8 cellular contexts compared by ENCODE assay signal in genomic region chr2:190882831-190883582, GRCh38. TPM values are rescaled to one million over a fixed set of nuclear protein-coding genes. Genes with fewer than 3 reads are reported as not detected.
DNase-seq lines count a peak whose midpoint lies in the region; ATAC-seq, FAIRE-seq and TF ChIP-seq lines count a peak whose summit lies in the region.

No MANE protein-coding gene starts in this region.

- DNase-seq in ACHN: peak; percentile 45
- peak; percentile 26 for DNase-seq in HT-29 (ENCODE audit: low spot score)
- no peak for DNase-seq in activated naive CD8-positive, alpha-beta T cell treated with anti-CD3 and anti-CD28 coated beads, Interleukin-2, amount 50 U/mL, for 24 hours
- DNase-seq in HepG2 (ENCODE audit: low spot score): no peak
- no peak for DNase-seq in upper lobe of right lung
- no peak for DNase-seq in inferior parietal cortex (ENCODE audit: extremely low spot score)
- no peak for DNase-seq in AG20443 (ENCODE audit: low spot score)
- no peak for DNase-seq in urothelium cell line (ENCODE audit: low spot score)

- no peak for ATAC-seq in activated naive CD8-positive, alpha-beta T cell treated with anti-CD3 and anti-CD28 coated beads, Interleukin-2, amount 50 U/mL, for 24 hours
- ATAC-seq in HepG2 (no peak), upper lobe of right lung (no peak)

- H3K4me1 ChIP-seq in HepG2 (ENCODE audit: insufficient read depth, low read length) (peaks cover 66% of the 10 kb centered on the region), upper lobe of right lung (peaks cover 36% of the 10 kb centered on the region)

- intact Hi-C loops in HepG2 (cut with micrococcal nuclease; ENCODE audit: unreplicated experiment): loop anchor here (1.0 to 5.0 kb wide), 4 partner anchors 33 to 139 kb away; no protein-coding TSS in a partner anchor
- intact Hi-C loops in upper lobe of right lung (cut with DNase I): no loop called here

- no peak for TF ChIP-seq POLR2A in HepG2 (IDR thresholded peaks at IDR 0.05; ENCODE audit: insufficient read depth in 1 of 2, low read depth in 2 of 2, low read length in 2 of 2)

- H2AFZ ChIP-seq in HepG2 (ENCODE audit: low read length): no peak overlapping the region

- peaks cover 70% of the 10 kb centered on the region for H3K79me2 ChIP-seq in HepG2 (ENCODE audit: insufficient read depth, low read length)

- H3K27me3 ChIP-seq in HepG2 (ENCODE audit: control insufficient read depth in 1 of 2, insufficient read depth in 2 of 2, low read length in 2 of 2) (no peaks in the 10 kb centered on the region; a peak in 1 of 5 replicates), upper lobe of right lung (no peaks in the 10 kb centered on the region)

- peaks cover 43% of the 10 kb centered on the region for H3K36me3 Mint-ChIP-seq in activated naive CD8-positive, alpha-beta T cell treated with anti-CD3 and anti-CD28 coated beads, Interleukin-2, amount 50 U/mL, for 24 hours (ENCODE audit: low read depth)

- no peaks in the 10 kb centered on the region for H3K9me3 ChIP-seq in HepG2 (ENCODE audit: low read length)
- H3K9me3 ChIP-seq in upper lobe of right lung: no peaks in the 10 kb centered on the region

- H3K36me3 ChIP-seq in HepG2 (replicated peaks in 1 of 2; ENCODE audit: control insufficient read depth in 1 of 2, insufficient read depth in 2 of 2, low read length in 2 of 2) (peaks cover 0 to 2% of the 10 kb centered on the region in 2 experiments; a peak in 2 of 5 replicates), upper lobe of right lung (no peaks in the 10 kb centered on the region)

- in situ Hi-C loops in ACHN (cut with HindIII; ENCODE audit: low pct_ligation_motif_present, low pct_unique_long_range_greater_than_20kb, low sequenced_read_pairs) (no loop called here), HepG2 (cut with HindIII; ENCODE audit: extremely low pct_ligation_motif_present, low pct_unique_long_range_greater_than_20kb) (no loop called here)

- peaks cover 64% of the 10 kb centered on the region for H3K4me1 Mint-ChIP-seq in activated naive CD8-positive, alpha-beta T cell treated with anti-CD3 and anti-CD28 coated beads, Interleukin-2, amount 50 U/mL, for 24 hours

- H3K4me3 Mint-ChIP-seq in activated naive CD8-positive, alpha-beta T cell treated with anti-CD3 and anti-CD28 coated beads, Interleukin-2, amount 50 U/mL, for 24 hours: peak overlapping the region; percentile 93

- peaks cover 4% of the 10 kb centered on the region for H3K27me3 Mint-ChIP-seq in activated naive CD8-positive, alpha-beta T cell treated with anti-CD3 and anti-CD28 coated beads, Interleukin-2, amount 50 U/mL, for 24 hours

- no TSS peak for BruUV-seq in HepG2 (replicated peaks; lab: Mats Ljungman, UMichigan)

- peaks cover 34% of the 10 kb centered on the region for H4K20me1 ChIP-seq in HepG2 (ENCODE audit: insufficient read depth, low read length)

- H3K27ac ChIP-seq in HepG2 (ENCODE audit: extremely low read length, insufficient read depth, low read length) (peak overlapping the region; percentile 81), upper lobe of right lung (peak overlapping the region; percentile 97)

- no peak for FAIRE-seq in HepG2 (lab: Jason Lieb, UNC)
- no peak for FAIRE-seq in urothelium cell line (lab: Jason Lieb, UNC)

- no peak for TF ChIP-seq RAD21 in HepG2 (CRISPR knock-in tag; IDR thresholded peaks at IDR 0.05)

- H3K4me2 ChIP-seq in HepG2 (ENCODE audit: low read depth, low read length): peak overlapping the region; percentile 82

- peak overlapping the region; percentile 98 for H3K27ac Mint-ChIP-seq in activated naive CD8-positive, alpha-beta T cell treated with anti-CD3 and anti-CD28 coated beads, Interleukin-2, amount 50 U/mL, for 24 hours

- TF ChIP-seq EP300 in HepG2 (IDR thresholded peaks at IDR 0.05; ENCODE audit: low read depth in 2 of 2, low read length in 2 of 2): no peak
- no peak for TF ChIP-seq EP300 in HepG2 (CRISPR knock-in tag; IDR thresholded peaks at IDR 0.05; ENCODE audit: borderline replicate concordance)

- POLR2A ChIA-PET in HepG2 (lab: Yijun Ruan, JAX): interaction anchor here (2.2 to 4.9 kb wide), 4 partner anchors 8 to 137 kb away, joined by 10 to 88 read pairs (median 14); no protein-coding TSS in a partner anchor

- CTCF ChIA-PET in HepG2 (lab: Yijun Ruan, JAX; ENCODE audit: low intra/inter-chr PET ratio, low total read pairs): no interaction called here

- 24% methylated on average over 4 of the region's 4 CpGs for WGBS in HepG2 (ENCODE audit: low lambda C conversion rate)

- no peaks in the 10 kb centered on the region for H3K9me3 Mint-ChIP-seq in activated naive CD8-positive, alpha-beta T cell treated with anti-CD3 and anti-CD28 coated beads, Interleukin-2, amount 50 U/mL, for 24 hours

- peak overlapping the region; percentile 88 for H3K9ac ChIP-seq in HepG2 (ENCODE audit: insufficient read depth, low read depth, low read length)

- no peak for TF ChIP-seq CTCF in HepG2 (CRISPR knock-in tag; IDR thresholded peaks at IDR 0.05)
- TF ChIP-seq CTCF in upper lobe of right lung (IDR thresholded peaks at IDR 0.05): no peak

- H3K4me3 ChIP-seq in HepG2 (replicated peaks in 1 of 3; ENCODE audit: insufficient read depth in 1 of 3, low read depth in 2 of 3, low read length in 3 of 3) (peak overlapping the region; percentile 85 to 97 (median 86)), upper lobe of right lung (peak overlapping the region; percentile 87)

TF ChIP-seq in HepG2, 621 proteins besides CTCF, POLR2A, EP300 and RAD21 (continues in another document):
- TF ChIP-seq SAP130 (CRISPR knock-in tag; IDR thresholded peaks at IDR 0.05; ENCODE audit: low read depth) (peak; percentile 34; the same call in 1 of the 2 replicates), GTF2F1 (IDR thresholded peaks at IDR 0.05; ENCODE audit: low read length) (no peak), ZSCAN5A (CRISPR knock-in tag; IDR thresholded peaks at IDR 0.05; ENCODE audit: borderline replicate concordance) (no peak), RBAK (CRISPR knock-in tag; IDR thresholded peaks at IDR 0.05) (no peak), ZIK1 (CRISPR knock-in tag; IDR thresholded peaks at IDR 0.05; ENCODE audit: borderline replicate concordance, low read depth) (no peak), MEIS2 (CRISPR knock-in tag; IDR thresholded peaks at IDR 0.05) (no peak), ZNF773 (CRISPR knock-in tag; IDR thresholded peaks at IDR 0.05; ENCODE audit: borderline replicate concordance) (no peak), ZNF770 (CRISPR knock-in tag; IDR thresholded peaks at IDR 0.05) (no peak)

RNA-seq across cellular contexts. Expression of gene GLS, which starts 2.4 kb away (rescaled TPM):
- 25.2 and 27.7 TPM in 2 replicates for total RNA-seq in HT-29 (2014; rRNA removed; shearing (Covaris generic))
- 183 and 212 TPM in 2 replicates for total RNA-seq in HepG2 (2016; rRNA removed; fragmentation: Illumina TruSeq; extraction: Trizol)
- 199 and 222 TPM in 2 replicates for total RNA-seq in HepG2 (2016; cell fraction: cytosol; rRNA removed; fragmentation: Illumina TruSeq; extraction: Trizol; ENCODE audit: low read depth)
- 184 and 207 TPM in 2 replicates for total RNA-seq in HepG2 (2016; cell fraction: insoluble cytoplasmic fraction; rRNA removed; fragmentation: Illumina TruSeq; extraction: Trizol)
- 57.2 and 68.7 TPM in 2 replicates for total RNA-seq in HepG2 (2016; cell fraction: membrane; rRNA removed; fragmentation: Illumina TruSeq; extraction: Trizol)
- 199 and 219 TPM in 2 replicates for total RNA-seq in HepG2 (2016; cell fraction: nucleus; rRNA removed; fragmentation: Illumina TruSeq; extraction: Trizol)
- 65.4 and 78.6 TPM in 2 replicates for polyA plus RNA-seq in HepG2 (2011; rRNA removed)
- polyA plus RNA-seq in HepG2 (2011; cell fraction: cytosol; rRNA removed): 19.0 and 29.7 TPM in 2 replicates
- polyA plus RNA-seq in HepG2 (2011; cell fraction: nucleus; rRNA removed): 62.0 and 92.3 TPM in 2 replicates
- polyA plus RNA-seq in HepG2 (2012): 76.8 and 87.2 TPM in 2 replicates
- polyA plus RNA-seq in HepG2 (2016; cell fraction: cytosol; fragmentation: Illumina TruSeq; extraction: Trizol; ENCODE audit: low read depth): 1.3 and 1.9 TPM in 2 replicates
- 88.6 and 101 TPM in 2 replicates for polyA plus RNA-seq in HepG2 (2016; cell fraction: insoluble cytoplasmic fraction; fragmentation: Illumina TruSeq; extraction: Trizol; ENCODE audit: low read depth)
- polyA plus RNA-seq in HepG2 (2016; cell fraction: membrane; fragmentation: Illumina TruSeq; extraction: Trizol; ENCODE audit: low read depth): 5.8 and 6.9 TPM in 2 replicates
- polyA plus RNA-seq in HepG2 (2016; cell fraction: nucleus; fragmentation: Illumina TruSeq; extraction: Trizol; ENCODE audit: insufficient read depth, low read depth): 136 and 142 TPM in 2 replicates
- 61.7 and 123 TPM in 2 replicates for polyA minus RNA-seq in HepG2 (2011; rRNA and poly(A)+ RNA removed; ENCODE audit: low replicate concordance)
- polyA minus RNA-seq in HepG2 (2011; cell fraction: cytosol; rRNA and poly(A)+ RNA removed): 94.5 and 101 TPM in 2 replicates
- 545 and 549 TPM in 2 replicates for polyA minus RNA-seq in HepG2 (2011; cell fraction: nucleus; rRNA and poly(A)+ RNA removed)
- 209 TPM for total RNA-seq in upper lobe of right lung

Comparison
In these comparisons a context has a peak if more than half of its experiments do, and no peak if none do; other contexts are left out.
1. DNase-seq: peak in ACHN (single experiment) and HT-29 (single experiment); none in activated naive CD8-positive, alpha-beta T cell treated with anti-CD3 and anti-CD28 coated beads, Interleukin-2, amount 50 U/mL, for 24 hours (single experiment), HepG2 (single experiment), upper lobe of right lung (single experiment), inferior parietal cortex (single experiment), AG20443 (single experiment) and urothelium cell line (single experiment).